8 cellular contexts compared by ENCODE assay signal in genomic region chr19:46115396-46116109, GRCh38. TPM values are rescaled to one million over a fixed set of nuclear protein-coding genes. Genes with fewer than 3 reads are reported as not detected.
DNase-seq lines count a peak whose midpoint lies in the region; ATAC-seq, FAIRE-seq and TF ChIP-seq lines count a peak whose summit lies in the region.

No MANE protein-coding gene starts in this region.

- no peaks in the 10 kb centered on the region for H3K4me1 ChIP-seq in aorta (ENCODE audit: control insufficient read depth in 1 of 2, insufficient read depth in 2 of 2, low read length in 2 of 2)
- no peaks in the 10 kb centered on the region for H3K4me1 ChIP-seq in HepG2 (ENCODE audit: insufficient read depth, low read length)
- H3K4me1 ChIP-seq in gastrocnemius medialis: no peaks in the 10 kb centered on the region

- ATAC-seq in HG03095 (IDR thresholded peaks at IDR 0.05; ENCODE audit: unreplicated experiment): peak; percentile 63
- no peak for ATAC-seq in GM19467 (IDR thresholded peaks at IDR 0.05; ENCODE audit: unreplicated experiment)
- ATAC-seq in aorta (ENCODE audit: low FRiP score): no peak
- no peak for ATAC-seq in HepG2
- no peak for ATAC-seq in gastrocnemius medialis

- in situ Hi-C loops in HepG2 (cut with HindIII; ENCODE audit: extremely low pct_ligation_motif_present, low pct_unique_long_range_greater_than_20kb): no loop called here
- in situ Hi-C loops in gastrocnemius medialis (cut with MboI; ENCODE audit: low sequenced_read_pairs in 4 of 4): no loop called here

- CTCF ChIA-PET in HepG2 (lab: Yijun Ruan, JAX; ENCODE audit: low intra/inter-chr PET ratio, low total read pairs): no interaction called here

- WGBS in aorta, 2 donors: 68 to 74% methylated on average over 9 of the region's 9 CpGs
- WGBS in HepG2 (ENCODE audit: low lambda C conversion rate): 41% methylated on average over 9 of the region's 9 CpGs

- H3K36me3 ChIP-seq in aorta (ENCODE audit: control insufficient read depth in 1 of 2, insufficient read depth in 2 of 2, low read length in 1 of 2) (no peaks in the 10 kb centered on the region), HepG2 (replicated peaks in 1 of 2; ENCODE audit: control insufficient read depth in 1 of 2, insufficient read depth in 2 of 2, low read length in 2 of 2) (no peaks in the 10 kb centered on the region), gastrocnemius medialis (no peaks in the 10 kb centered on the region)

- POLR2A ChIA-PET in HepG2 (lab: Yijun Ruan, JAX): no interaction called here

- TF ChIP-seq CTCF in HepG2 (CRISPR knock-in tag; IDR thresholded peaks at IDR 0.05) (no peak), gastrocnemius medialis (IDR thresholded peaks at IDR 0.05 in 4 of 5, conservative IDR thresholded peaks at IDR 0.05 in 1 of 5) (no peak)

- TF ChIP-seq POLR2A in HepG2 (IDR thresholded peaks at IDR 0.05; ENCODE audit: insufficient read depth in 1 of 2, low read depth in 2 of 2, low read length in 2 of 2): no peak
- TF ChIP-seq POLR2A in gastrocnemius medialis (IDR thresholded peaks at IDR 0.05): no peak

- H3K27ac ChIP-seq in aorta (ENCODE audit: low read depth in 1 of 2, low read length in 2 of 2) (no peak overlapping the region), HepG2 (ENCODE audit: extremely low read length, insufficient read depth, low read length) (no peak overlapping the region), gastrocnemius medialis (no peak overlapping the region)

- no peaks in the 10 kb centered on the region for H3K79me2 ChIP-seq in HepG2 (ENCODE audit: insufficient read depth, low read length)

- H4K20me1 ChIP-seq in HepG2 (ENCODE audit: insufficient read depth, low read length): no peaks in the 10 kb centered on the region

- FAIRE-seq in HepG2 (lab: Jason Lieb, UNC): no peak

- intact Hi-C loops in aorta (cut with DNase I): no loop called here
- intact Hi-C loops in HepG2 (cut with micrococcal nuclease; ENCODE audit: unreplicated experiment): no loop called here
- intact Hi-C loops in gastrocnemius medialis (cut with DNase I; ENCODE audit: low total_unique reads): no loop called here

- DNase-seq in COLO829 (ENCODE audit: low spot score) (peak; percentile 59), kidney tubule cell (ENCODE audit: low spot score) (peak; percentile 83), aorta (no peak), HepG2 (ENCODE audit: low spot score) (no peak), gastrocnemius medialis (no peak)
- peak; percentile 67 for DNase-seq in activated CD8-positive, alpha-beta memory T cell treated with anti-CD3 and anti-CD28 coated beads, Interleukin-2, amount 50 U/mL, for 48 hours

- TF ChIP-seq EP300 in HepG2 (IDR thresholded peaks at IDR 0.05; ENCODE audit: low read depth in 2 of 2, low read length in 2 of 2) (no peak), HepG2 (CRISPR knock-in tag; IDR thresholded peaks at IDR 0.05; ENCODE audit: borderline replicate concordance) (no peak)

- H3K27me3 ChIP-seq in aorta (ENCODE audit: control insufficient read depth in 1 of 2, insufficient read depth in 2 of 2, low read length in 1 of 2) (no peaks in the 10 kb centered on the region), HepG2 (ENCODE audit: control insufficient read depth in 1 of 2, insufficient read depth in 2 of 2, low read length in 2 of 2) (no peaks in the 10 kb centered on the region; a peak in 2 of 5 replicates), gastrocnemius medialis (peaks cover 0 to 13% (median 10%) of the 10 kb centered on the region in 3 donors)

- H3K9ac ChIP-seq in HepG2 (ENCODE audit: insufficient read depth, low read depth, low read length): no peak overlapping the region

- H3K9me3 ChIP-seq in aorta (ENCODE audit: control insufficient read depth, low read length) (peaks cover 6% of the 10 kb centered on the region), HepG2 (ENCODE audit: low read length) (no peaks in the 10 kb centered on the region), gastrocnemius medialis (no peaks in the 10 kb centered on the region)

- TF ChIP-seq RAD21 in HepG2 (CRISPR knock-in tag; IDR thresholded peaks at IDR 0.05): no peak

- no peak overlapping the region for H3K4me2 ChIP-seq in HepG2 (ENCODE audit: low read depth, low read length)

- BruUV-seq in HepG2 (replicated peaks; lab: Mats Ljungman, UMichigan): no TSS peak

- no peak overlapping the region for H2AFZ ChIP-seq in HepG2 (ENCODE audit: low read length)

- H3K4me3 ChIP-seq in aorta (ENCODE audit: low read length in 2 of 2) (no peak overlapping the region), HepG2 (replicated peaks in 1 of 3; ENCODE audit: insufficient read depth in 1 of 3, low read depth in 2 of 3, low read length in 3 of 3) (no peak overlapping the region), gastrocnemius medialis (no peak overlapping the region)

TF ChIP-seq in HepG2, 621 proteins besides CTCF, POLR2A, EP300 and RAD21 (continues in another document):
- no peak for TF ChIP-seq GTF2F1 (IDR thresholded peaks at IDR 0.05; ENCODE audit: low read length)
- no peak for TF ChIP-seq HOXA9 (CRISPR knock-in tag; IDR thresholded peaks at IDR 0.05; ENCODE audit: borderline replicate concordance)
- no peak for TF ChIP-seq RCOR2 (CRISPR knock-in tag; IDR thresholded peaks at IDR 0.05)
- no peak for TF ChIP-seq ZNF598 (CRISPR knock-in tag; IDR thresholded peaks at IDR 0.05; ENCODE audit: borderline replicate concordance)
- TF ChIP-seq FOSL1 (CRISPR knock-in tag; IDR thresholded peaks at IDR 0.05; ENCODE audit: borderline replicate concordance): no peak
- TF ChIP-seq TCF7L2 (IDR thresholded peaks at IDR 0.05; ENCODE audit: low read depth, low read length): no peak
- no peak for TF ChIP-seq KAT7 (CRISPR knock-in tag; IDR thresholded peaks at IDR 0.05; ENCODE audit: borderline replicate concordance)
- no peak for TF ChIP-seq HIVEP1 (CRISPR knock-in tag; IDR thresholded peaks at IDR 0.05)
- no peak for TF ChIP-seq HOXA3 (CRISPR knock-in tag; IDR thresholded peaks at IDR 0.05)
- TF ChIP-seq, protein P1, sequence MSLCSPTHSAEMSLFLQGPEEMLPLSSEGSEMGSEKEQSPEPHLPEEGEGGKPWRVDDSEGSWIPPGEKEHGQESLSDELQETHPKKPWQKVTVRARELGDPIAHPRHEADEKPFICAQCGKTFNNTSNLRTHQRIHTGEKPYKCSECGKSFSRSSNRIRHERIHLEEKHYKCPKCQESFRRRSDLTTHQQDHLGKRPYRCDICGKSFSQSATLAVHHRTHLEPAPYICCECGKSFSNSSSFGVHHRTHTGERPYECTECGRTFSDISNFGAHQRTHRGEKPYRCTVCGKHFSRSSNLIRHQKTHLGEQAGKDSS (CRISPR knock-in tag; IDR thresholded peaks at IDR 0.05; ENCODE audit: borderline replicate concordance, low read depth): no peak

RNA-seq across cellular contexts. Expression of gene IGFL3, which starts 8.9 kb away (rescaled TPM):
- total RNA-seq in aorta (not detected), HepG2 (2016; rRNA removed; fragmentation: Illumina TruSeq; extraction: Trizol) (not detected in 2 replicates), gastrocnemius medialis (not detected)
- polyA plus RNA-seq in aorta (not detected), HepG2 (2011; rRNA removed) (not detected in 2 replicates)
- total RNA-seq in HepG2 (2016; cell fraction: cytosol; rRNA removed; fragmentation: Illumina TruSeq; extraction: Trizol; ENCODE audit: low read depth): not detected in 2 replicates
- not detected in 2 replicates for total RNA-seq in HepG2 (2016; cell fraction: insoluble cytoplasmic fraction; rRNA removed; fragmentation: Illumina TruSeq; extraction: Trizol)
- not detected in 2 replicates for total RNA-seq in HepG2 (2016; cell fraction: membrane; rRNA removed; fragmentation: Illumina TruSeq; extraction: Trizol)
- total RNA-seq in HepG2 (2016; cell fraction: nucleus; rRNA removed; fragmentation: Illumina TruSeq; extraction: Trizol): not detected in 2 replicates
- polyA plus RNA-seq in HepG2 (2011; cell fraction: cytosol; rRNA removed): not detected in 2 replicates
- polyA plus RNA-seq in HepG2 (2011; cell fraction: nucleus; rRNA removed): not detected in 2 replicates
- polyA plus RNA-seq in HepG2 (2012): not detected in 2 replicates
- polyA plus RNA-seq in HepG2 (2016; cell fraction: cytosol; fragmentation: Illumina TruSeq; extraction: Trizol; ENCODE audit: low read depth): not detected in 2 replicates
- not detected in 2 replicates for polyA plus RNA-seq in HepG2 (2016; cell fraction: insoluble cytoplasmic fraction; fragmentation: Illumina TruSeq; extraction: Trizol; ENCODE audit: low read depth)
- not detected in 2 replicates for polyA plus RNA-seq in HepG2 (2016; cell fraction: membrane; fragmentation: Illumina TruSeq; extraction: Trizol; ENCODE audit: low read depth)
- not detected in 2 replicates for polyA plus RNA-seq in HepG2 (2016; cell fraction: nucleus; fragmentation: Illumina TruSeq; extraction: Trizol; ENCODE audit: insufficient read depth, low read depth)
- polyA minus RNA-seq in HepG2 (2011; rRNA and poly(A)+ RNA removed; ENCODE audit: low replicate concordance): not detected in 2 replicates
- polyA minus RNA-seq in HepG2 (2011; cell fraction: cytosol; rRNA and poly(A)+ RNA removed): not detected in 2 replicates
- not detected in 2 replicates for polyA minus RNA-seq in HepG2 (2011; cell fraction: nucleus; rRNA and poly(A)+ RNA removed)

RNA-seq across cellular contexts. Expression of gene IGFL2, which starts 32.5 kb away (rescaled TPM):
- under 1 TPM in 1 of 2 donors, not detected in 1; 0.36 TPM for total RNA-seq in aorta
- polyA plus RNA-seq in aorta: not detected
- not detected in 2 replicates for total RNA-seq in HepG2 (2016; rRNA removed; fragmentation: Illumina TruSeq; extraction: Trizol)
- not detected in 2 replicates for total RNA-seq in HepG2 (2016; cell fraction: cytosol; rRNA removed; fragmentation: Illumina TruSeq; extraction: Trizol; ENCODE audit: low read depth)
- not detected in 2 replicates for total RNA-seq in HepG2 (2016; cell fraction: insoluble cytoplasmic fraction; rRNA removed; fragmentation: Illumina TruSeq; extraction: Trizol)
- total RNA-seq in HepG2 (2016; cell fraction: membrane; rRNA removed; fragmentation: Illumina TruSeq; extraction: Trizol): 0.62 TPM in 1 of 2 replicates, not detected in the other
- total RNA-seq in HepG2 (2016; cell fraction: nucleus; rRNA removed; fragmentation: Illumina TruSeq; extraction: Trizol): not detected in 2 replicates
- polyA plus RNA-seq in HepG2 (2011; rRNA removed): not detected in 2 replicates
- not detected in 2 replicates for polyA plus RNA-seq in HepG2 (2011; cell fraction: cytosol; rRNA removed)
- polyA plus RNA-seq in HepG2 (2011; cell fraction: nucleus; rRNA removed): not detected in 2 replicates
- not detected in 2 replicates for polyA plus RNA-seq in HepG2 (2012)
- not detected in 2 replicates for polyA plus RNA-seq in HepG2 (2016; cell fraction: cytosol; fragmentation: Illumina TruSeq; extraction: Trizol; ENCODE audit: low read depth)
- polyA plus RNA-seq in HepG2 (2016; cell fraction: insoluble cytoplasmic fraction; fragmentation: Illumina TruSeq; extraction: Trizol; ENCODE audit: low read depth): not detected in 2 replicates
- polyA plus RNA-seq in HepG2 (2016; cell fraction: membrane; fragmentation: Illumina TruSeq; extraction: Trizol; ENCODE audit: low read depth): not detected in 2 replicates
- not detected in 2 replicates for polyA plus RNA-seq in HepG2 (2016; cell fraction: nucleus; fragmentation: Illumina TruSeq; extraction: Trizol; ENCODE audit: insufficient read depth, low read depth)
- not detected in 2 replicates for polyA minus RNA-seq in HepG2 (2011; rRNA and poly(A)+ RNA removed; ENCODE audit: low replicate concordance)
- polyA minus RNA-seq in HepG2 (2011; cell fraction: cytosol; rRNA and poly(A)+ RNA removed): not detected in 2 replicates
- not detected in 2 replicates for polyA minus RNA-seq in HepG2 (2011; cell fraction: nucleus; rRNA and poly(A)+ RNA removed)
- not detected for total RNA-seq in gastrocnemius medialis

Comparison
In these comparisons a context has a peak if more than half of its experiments do, and no peak if none do; other contexts are left out.
1. DNase-seq: peak in COLO829 (single experiment), activated CD8-positive, alpha-beta memory T cell treated with anti-CD3 and anti-CD28 coated beads, Interleukin-2, amount 50 U/mL, for 48 hours (single experiment) and kidney tubule cell (single experiment); none in aorta (0 of 2), HepG2 (single experiment) and gastrocnemius medialis (0 of 2).